ENCODE assay signal across 8 cellular contexts in genomic region chr1:235972316-235973090, GRCh38.
DNase-seq lines count a peak whose midpoint lies in the region; ATAC-seq and TF ChIP-seq lines count a peak whose summit lies in the region.

No MANE protein-coding gene starts in this region.

- H3K27me3 ChIP-seq in stomach smooth muscle (ENCODE audit: control insufficient read depth in 1 of 2, insufficient read depth in 2 of 2, low read length in 2 of 2): no peaks in the 10 kb centered on the region

- TF ChIP-seq CTCF in astrocyte of the spinal cord (IDR thresholded peaks at IDR 0.05; ENCODE audit: low read depth, low read length): no peak

- H3K4me3 ChIP-seq in astrocyte of the spinal cord (ENCODE audit: low read depth, low read length) (peak overlapping the region; percentile 21), stomach smooth muscle (ENCODE audit: low read length in 2 of 2) (peak overlapping the region; percentile 79 to 82)

- peak overlapping the region; percentile 79 to 80 for H3K9ac ChIP-seq in stomach smooth muscle (ENCODE audit: low read length in 2 of 2)

- in situ Hi-C loops in astrocyte of the spinal cord (cut with HindIII; ENCODE audit: low sequenced_read_pairs): no loop called here

- peaks cover 11% of the 10 kb centered on the region for H3K4me1 ChIP-seq in stomach smooth muscle (ENCODE audit: control insufficient read depth, insufficient read depth, low read length)

- ATAC-seq in GM21717 (IDR thresholded peaks at IDR 0.05; ENCODE audit: unreplicated experiment): peak; percentile 52

- H3K27ac ChIP-seq in stomach smooth muscle (ENCODE audit: low read length): peak overlapping the region; percentile 87

- H3K36me3 ChIP-seq in stomach smooth muscle (ENCODE audit: control insufficient read depth in 2 of 2, insufficient read depth in 2 of 2, low read length in 2 of 2): peaks cover 22 to 25% of the 10 kb centered on the region in 2 donors

- H3K9me3 ChIP-seq in stomach smooth muscle (ENCODE audit: control insufficient read depth in 2 of 2, low read length in 2 of 2): peaks cover 0 to 3% of the 10 kb centered on the region in 2 donors

- peak; percentile 77 for DNase-seq in GM04503 (ENCODE audit: low read depth)
- peak; percentile 67 for DNase-seq in Kasumi-1 (lab: John Stamatoyannopoulos, UW)
- DNase-seq in astrocyte of the spinal cord (ENCODE audit: low read depth, low spot score): peak; percentile 73
- peak; percentile 69 for DNase-seq in islet precursor cell
- DNase-seq in DMS114 treated with DMSO at 0.1 percent for 48 hours (lab: John Stamatoyannopoulos, UW; ENCODE audit: unreplicated experiment): no peak
- no peak for DNase-seq in NCI-H524 (lab: John Stamatoyannopoulos, UW)

Comparison
In these comparisons a context has a peak if more than half of its experiments do, and no peak if none do; other contexts are left out.
1. DNase-seq: peak in GM04503 (single experiment), Kasumi-1 (2 of 2), astrocyte of the spinal cord (single experiment) and islet precursor cell (single experiment); none in DMS114 treated with DMSO at 0.1 percent for 48 hours (single experiment) and NCI-H524 (0 of 2).